In genomic region chr3:119700269-119700919, GRCh38 we compare ENCODE assay signal across 10 cellular contexts. TPM values are rescaled to one million over a fixed set of nuclear protein-coding genes. Genes with fewer than 3 reads are reported as not detected.
A peak's percentile ranks its signal among the peaks of the same experiment; 100 is the strongest.
DNase-seq lines count a peak whose midpoint lies in the region; ATAC-seq and TF ChIP-seq lines count a peak whose summit lies in the region.
"Had no signal": no experiment of that assay in that cellular context is flagged by ENCODE, and none has a peak within 500 bp of the region (broad histone marks: within the 10 kb centered on the region; RNA-seq: fewer than 3 reads in every experiment).

No MANE protein-coding gene starts in this region.

- peaks cover 4% of the 10 kb centered on the region for H3K9me3 Mint-ChIP-seq in activated CD4-positive, alpha-beta T cell treated with anti-CD3 and anti-CD28 coated beads for 36 hours (ENCODE audit: low read depth)
- H3K9me3 Mint-ChIP-seq in activated T-cell treated with anti-CD3 and anti-CD28 coated beads, Interleukin-2, amount 50 U/mL, for 4 hours: peaks cover 6% of the 10 kb centered on the region
- no peaks in the 10 kb centered on the region for H3K9me3 Mint-ChIP-seq in natural killer cell

- peaks cover 5% of the 10 kb centered on the region for H3K27me3 Mint-ChIP-seq in activated CD4-positive, alpha-beta T cell treated with anti-CD3 and anti-CD28 coated beads for 36 hours
- H3K27me3 Mint-ChIP-seq in activated T-cell treated with anti-CD3 and anti-CD28 coated beads, Interleukin-2, amount 50 U/mL, for 4 hours (ENCODE audit: low read depth): no peaks in the 10 kb centered on the region
- peaks cover 6% of the 10 kb centered on the region in 2 donors for H3K27me3 Mint-ChIP-seq in natural killer cell (ENCODE audit: low read depth in 2 of 2)

- no peak overlapping the region for H3K27ac ChIP-seq in coronary artery
- H3K27ac ChIP-seq: C4-2B had no signal

- H3K4me3 Mint-ChIP-seq in activated CD4-positive, alpha-beta T cell treated with anti-CD3 and anti-CD28 coated beads for 36 hours: peak overlapping the region; percentile 1
- H3K4me3 Mint-ChIP-seq in activated T-cell treated with anti-CD3 and anti-CD28 coated beads, Interleukin-2, amount 50 U/mL, for 4 hours: peak overlapping the region; percentile 11
- H3K4me3 Mint-ChIP-seq in natural killer cell: no peak overlapping the region

- peak overlapping the region; percentile 95 for H3K27ac Mint-ChIP-seq in activated CD4-positive, alpha-beta T cell treated with anti-CD3 and anti-CD28 coated beads for 36 hours
- H3K27ac Mint-ChIP-seq in natural killer cell: peak overlapping the region; percentile 57 to 63

- no peak overlapping the region for H3K4me3 ChIP-seq in coronary artery

- peak; percentile 63 for ATAC-seq in activated CD4-positive, alpha-beta T cell treated with anti-CD3 and anti-CD28 coated beads for 36 hours
- ATAC-seq in HG03159 (IDR thresholded peaks at IDR 0.05; ENCODE audit: unreplicated experiment): peak; percentile 26
- ATAC-seq in activated T-cell treated with anti-CD3 and anti-CD28 coated beads, Interleukin-2, amount 50 U/mL, for 4 hours: peak; percentile 51 to 68
- peak in 2 of 3 donors; percentile 34 to 41 for ATAC-seq in natural killer cell
- ATAC-seq in GM18517 (IDR thresholded peaks at IDR 0.05; ENCODE audit: unreplicated experiment): no peak
- no peak for ATAC-seq in HG02623 (IDR thresholded peaks at IDR 0.05; ENCODE audit: unreplicated experiment)

- TF ChIP-seq CTCF in natural killer cell (IDR thresholded peaks at IDR 0.05) (no peak), coronary artery (IDR thresholded peaks at IDR 0.05) (no peak)

- CTCF ChIA-PET in activated CD4-positive, alpha-beta T cell treated with anti-CD3 and anti-CD28 coated beads for 36 hours (lab: Charles Lee): interaction anchor here (0.7 to 1.2 kb wide), 3 partner anchors 10 to 208 kb away, joined by 3 to 5 read pairs (median 4); no protein-coding TSS in a partner anchor

- intact Hi-C loops in activated CD4-positive, alpha-beta T cell treated with anti-CD3 and anti-CD28 coated beads for 36 hours (cut with DNase I, micrococcal nuclease): loop anchor here (1.0 to 5.0 kb wide), 7 partner anchors 23 to 408 kb away; partner anchors contain the start of genes COX17 (in 2 of the 2), ARHGAP31 (in 1 of the 2), GSK3B (in 1 of the 2) and TIMMDC1 (in 1 of the 2)
- intact Hi-C loops in natural killer cell (cut with micrococcal nuclease): no loop called here

- DNase-seq in activated CD4-positive, alpha-beta T cell treated with anti-CD3 and anti-CD28 coated beads for 36 hours: peak; percentile 30
- no peak for DNase-seq in activated CD4-positive, alpha-beta T cell treated with anti-CD3 and anti-CD28 coated beads for 1 hour
- DNase-seq in activated T-cell treated with anti-CD3 and anti-CD28 coated beads, Interleukin-2, amount 50 U/mL, for 4 hours: no peak
- DNase-seq in natural killer cell: no peak
- DNase-seq in coronary artery (ENCODE audit: low spot score): no peak

- peaks cover 4% of the 10 kb centered on the region for H3K36me3 Mint-ChIP-seq in activated CD4-positive, alpha-beta T cell treated with anti-CD3 and anti-CD28 coated beads for 36 hours (ENCODE audit: low read depth)
- H3K36me3 Mint-ChIP-seq in activated T-cell treated with anti-CD3 and anti-CD28 coated beads, Interleukin-2, amount 50 U/mL, for 4 hours (ENCODE audit: insufficient read depth): no peaks in the 10 kb centered on the region
- no peaks in the 10 kb centered on the region for H3K36me3 Mint-ChIP-seq in natural killer cell

- POLR2A ChIA-PET in activated CD4-positive, alpha-beta T cell treated with anti-CD3 and anti-CD28 coated beads for 36 hours (lab: Charles Lee): no interaction called here

- peaks cover 39% of the 10 kb centered on the region for H3K4me1 Mint-ChIP-seq in activated CD4-positive, alpha-beta T cell treated with anti-CD3 and anti-CD28 coated beads for 36 hours
- peaks cover 44% of the 10 kb centered on the region for H3K4me1 Mint-ChIP-seq in activated T-cell treated with anti-CD3 and anti-CD28 coated beads, Interleukin-2, amount 50 U/mL, for 4 hours (ENCODE audit: low read depth)
- H3K4me1 Mint-ChIP-seq in natural killer cell: peaks cover 26 to 27% of the 10 kb centered on the region in 2 donors

RNA-seq across cellular contexts. Expression of gene CFAP91, which starts 2.4 kb away (rescaled TPM):
- under 1 TPM; 0.25 to 0.67 TPM for total RNA-seq in activated CD4-positive, alpha-beta T cell treated with anti-CD3 and anti-CD28 coated beads for 36 hours
- total RNA-seq in activated T-cell treated with anti-CD3 and anti-CD28 coated beads, Interleukin-2, amount 50 U/mL, for 4 hours: under 1 TPM; 0.16 to 0.29 (median 0.25) TPM
- total RNA-seq in natural killer cell: under 1 TPM in 1 of 3 donors, not detected in 2; 0.14 TPM
- total RNA-seq: T-helper 2 cell treated with Interferon-gamma antibody and Interleukin-4, amounts not matched to agents 100 ng/mL and 5 ng/mL, for 36 hours had no signal

RNA-seq across cellular contexts. Expression of gene COX17, which starts 23.2 kb away (rescaled TPM):
- total RNA-seq in activated CD4-positive, alpha-beta T cell treated with anti-CD3 and anti-CD28 coated beads for 36 hours: 10 to 100 TPM; 69.5 to 82.8 TPM
- 100 to 1,000 TPM in 2 of 3 donors, 10 to 100 TPM in 1; 94.7 to 118 (median 106) TPM for total RNA-seq in activated T-cell treated with anti-CD3 and anti-CD28 coated beads, Interleukin-2, amount 50 U/mL, for 4 hours
- 10 to 100 TPM; 35.6 to 44.8 (median 40.6) TPM for total RNA-seq in natural killer cell

RNA-seq across cellular contexts. Expression of gene POPDC2, which starts 40.0 kb away (rescaled TPM):
- 1 to 10 TPM; 1.4 to 1.7 TPM for total RNA-seq in activated CD4-positive, alpha-beta T cell treated with anti-CD3 and anti-CD28 coated beads for 36 hours
- 1 to 10 TPM in 2 of 3 donors, under 1 TPM in 1; 0.84 to 2.3 (median 2.0) TPM for total RNA-seq in activated T-cell treated with anti-CD3 and anti-CD28 coated beads, Interleukin-2, amount 50 U/mL, for 4 hours
- 1 to 10 TPM; 6.2 to 8.0 (median 7.9) TPM for total RNA-seq in natural killer cell

Comparison
In these comparisons a context has a peak if more than half of its experiments do, and no peak if none do; other contexts are left out.
1. ATAC-seq: peak in activated CD4-positive, alpha-beta T cell treated with anti-CD3 and anti-CD28 coated beads for 36 hours (single experiment), HG03159 (single experiment), activated T-cell treated with anti-CD3 and anti-CD28 coated beads, Interleukin-2, amount 50 U/mL, for 4 hours (2 of 2) and natural killer cell (2 of 3); none in GM18517 (single experiment) and HG02623 (single experiment).